Comparison of ENCODE assay signal across 7 cellular contexts in the genomic region with DNA sequence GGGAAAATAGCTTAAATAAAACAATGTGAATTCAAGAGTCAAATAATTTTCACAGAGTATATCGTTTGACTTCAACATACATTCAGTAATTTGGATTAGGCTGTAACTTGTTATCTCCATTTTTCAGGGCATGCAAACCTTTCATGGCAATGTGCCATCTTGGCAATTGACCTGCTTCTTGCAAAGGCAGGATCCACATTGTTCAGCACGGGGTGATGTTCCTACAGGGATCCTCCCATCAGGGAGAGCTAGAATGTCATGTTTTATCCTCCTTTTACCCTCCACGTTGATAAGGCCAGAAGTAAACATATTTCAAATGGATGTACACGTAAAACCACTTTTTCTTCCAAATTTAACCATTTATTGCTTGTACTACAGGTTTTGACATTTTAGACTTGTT.
"Had no signal": no experiment of that assay in that cellular context is flagged by ENCODE, and none has a peak within 500 bp of the region (broad histone marks: within the 10 kb centered on the region; RNA-seq: fewer than 3 reads in every experiment).

No MANE protein-coding gene starts in this region.

- DNase-seq: H9, HCEC 1CT, KBM-7 had no signal

- H3K27ac ChIP-seq: HL-60 had no signal

- H3K4me3 Mint-ChIP-seq: GM23338, H9, IgD-negative memory B cell had no signal

- H3K4me1 Mint-ChIP-seq: GM23338, H9, IgD-negative memory B cell had no signal

- H3K27ac Mint-ChIP-seq: GM23338, H9, IgD-negative memory B cell had no signal

- ATAC-seq: GM23338, HepG2 had no signal

- H3K4me3 ChIP-seq: GM23338 had no signal

- H3K36me3 Mint-ChIP-seq: IgD-negative memory B cell had no signal
